23 cellular contexts compared by ENCODE assay signal in genomic region chr13:25898991-25899390, GRCh38.
DNase-seq lines count a peak whose midpoint lies in the region; ATAC-seq and TF ChIP-seq lines count a peak whose summit lies in the region.
"Had no signal": no experiment of that assay in that cellular context is flagged by ENCODE, and none has a peak within 500 bp of the region (broad histone marks: within the 10 kb centered on the region; RNA-seq: fewer than 3 reads in every experiment).

No MANE protein-coding gene starts in this region.

- no peak for ATAC-seq in CD4-positive, alpha-beta T cell (ENCODE audit: poor library complexity)
- ATAC-seq in DND-41 (ENCODE audit: insufficient read depth, low read depth) (no peak), HG03175 (IDR thresholded peaks at IDR 0.05; ENCODE audit: unreplicated experiment) (no peak), GM18517 (IDR thresholded peaks at IDR 0.05; ENCODE audit: unreplicated experiment) (no peak)
- ATAC-seq in activated T-helper 17 cell treated with anti-CD3 and anti-CD28 coated beads, Interleukin-2, amount 50 U/mL, for 72 hours (replicated peaks) = no peak
- ATAC-seq: GM12878, K562 had no signal

- no peaks in the 10 kb centered on the region for H3K36me3 Mint-ChIP-seq in CD4-positive, alpha-beta T cell (ENCODE audit: low read depth)
- H3K36me3 Mint-ChIP-seq in activated T-helper 17 cell treated with anti-CD3 and anti-CD28 coated beads, Interleukin-2, amount 50 U/mL, for 72 hours (ENCODE audit: low read depth) = no peaks in the 10 kb centered on the region
- H3K36me3 Mint-ChIP-seq in immature natural killer cell = peaks cover 0 to 5% (median 0%) of the 10 kb centered on the region in 3 donors

- CTCF ChIA-PET in CD4-positive, alpha-beta T cell (lab: Charles Lee) = no interaction called here

- peak overlapping the region; percentile 65 for H3K27ac Mint-ChIP-seq in CD4-positive, alpha-beta T cell
- H3K27ac Mint-ChIP-seq in activated T-helper 17 cell treated with anti-CD3 and anti-CD28 coated beads, Interleukin-2, amount 50 U/mL, for 72 hours = peak overlapping the region; percentile 67
- peak overlapping the region in 4 of 6 donors; percentile 20 to 69 (median 46) for H3K27ac Mint-ChIP-seq in immature natural killer cell
- H3K27ac Mint-ChIP-seq: B cell had no signal

- no peaks in the 10 kb centered on the region for H3K36me3 ChIP-seq in DND-41 (ENCODE audit: insufficient read depth, low read length)
- H3K36me3 ChIP-seq: SJSA1 had no signal

- DNase-seq in CD4-positive, alpha-beta T cell = no peak
- no peak for DNase-seq in DND-41
- no peak for DNase-seq in immature natural killer cell
- no peak for DNase-seq in NCI-H446 (lab: John Stamatoyannopoulos, UW)
- DNase-seq: COR-L47, DMS53, GDM1, NCI-H1092, NCI-H1417 treated with DMSO at 0.1 percent for 48 hours, NCI-H1694 treated with DMSO at 0.1 percent for 48 hours, NCI-H2081, NCI-H2227 treated with DMSO at 0.1 percent for 48 hours, NCI-H510A, NCI-H69, Right ventricle myocardium superior, RPMI8226 had no signal

- H3K9ac ChIP-seq in DND-41 (ENCODE audit: low read depth, low read length) = no peak overlapping the region

- no peak overlapping the region for H3K27ac ChIP-seq in CD4-positive, alpha-beta T cell (ENCODE audit: low read depth, low read length)
- H3K27ac ChIP-seq in DND-41 (ENCODE audit: low read length) = peak overlapping the region; percentile 72
- H3K27ac ChIP-seq: SJSA1 had no signal

- H3K4me1 Mint-ChIP-seq in CD4-positive, alpha-beta T cell (ENCODE audit: low read depth) = peaks cover 24% of the 10 kb centered on the region
- peaks cover 21% of the 10 kb centered on the region for H3K4me1 Mint-ChIP-seq in activated T-helper 17 cell treated with anti-CD3 and anti-CD28 coated beads, Interleukin-2, amount 50 U/mL, for 72 hours
- peaks cover 24 to 30% of the 10 kb centered on the region in 2 donors for H3K4me1 Mint-ChIP-seq in immature natural killer cell

- no peak overlapping the region for H3K4me3 ChIP-seq in DND-41 (ENCODE audit: low read depth in 1 of 2, low read length in 2 of 2)
- H3K4me3 ChIP-seq: GM12878, K562, SJSA1 had no signal

- H3K4me2 ChIP-seq in DND-41 (ENCODE audit: insufficient read depth, low read length) = no peak overlapping the region

- H3K9me3 Mint-ChIP-seq in CD4-positive, alpha-beta T cell = no peaks in the 10 kb centered on the region
- peaks cover 4% of the 10 kb centered on the region for H3K9me3 Mint-ChIP-seq in activated T-helper 17 cell treated with anti-CD3 and anti-CD28 coated beads, Interleukin-2, amount 50 U/mL, for 72 hours
- H3K9me3 Mint-ChIP-seq in immature natural killer cell = peaks cover 0 to 2% (median 0%) of the 10 kb centered on the region in 6 donors

- H3K4me1 ChIP-seq in DND-41 (ENCODE audit: insufficient read depth, low read length) = peaks cover 55% of the 10 kb centered on the region

- TF ChIP-seq CTCF in CD4-positive, alpha-beta T cell (IDR thresholded peaks at IDR 0.05) = no peak
- no peak for TF ChIP-seq CTCF in DND-41 (IDR thresholded peaks at IDR 0.05; ENCODE audit: borderline replicate concordance, extremely low read depth, low read length, poor library complexity, severe bottlenecking)

- POLR2A ChIA-PET in CD4-positive, alpha-beta T cell (lab: Charles Lee) = interaction anchor here (1.9 kb wide), 1 partner anchor 10 kb away, joined by 8 read pairs; no protein-coding TSS in a partner anchor

- intact Hi-C loops in CD4-positive, alpha-beta T cell (cut with DNase I, micrococcal nuclease) = no loop called here

- no peaks in the 10 kb centered on the region for H3K79me2 ChIP-seq in DND-41 (ENCODE audit: insufficient read depth, low read length)

- no peaks in the 10 kb centered on the region for H4K20me1 ChIP-seq in DND-41 (ENCODE audit: insufficient read depth, low read length)

- H2AFZ ChIP-seq in DND-41 (ENCODE audit: low read depth, low read length) = no peak overlapping the region

- H3K27me3 Mint-ChIP-seq in CD4-positive, alpha-beta T cell = no peaks in the 10 kb centered on the region
- peaks cover 23% of the 10 kb centered on the region for H3K27me3 Mint-ChIP-seq in activated T-helper 17 cell treated with anti-CD3 and anti-CD28 coated beads, Interleukin-2, amount 50 U/mL, for 72 hours
- peaks cover 0 to 6% (median 2%) of the 10 kb centered on the region in 3 donors for H3K27me3 Mint-ChIP-seq in immature natural killer cell (ENCODE audit: low read depth in 3 of 3)

- no peaks in the 10 kb centered on the region for H3K27me3 ChIP-seq in CD4-positive, alpha-beta T cell (ENCODE audit: control insufficient read depth, insufficient read depth, low read length)
- H3K27me3 ChIP-seq in DND-41 (ENCODE audit: insufficient read depth, low read length, poor library complexity) = no peaks in the 10 kb centered on the region
- H3K27me3 ChIP-seq: SJSA1 had no signal

- H3K9me3 ChIP-seq in CD4-positive, alpha-beta T cell (ENCODE audit: control insufficient read depth, low read length) = no peaks in the 10 kb centered on the region
- peaks cover 10% of the 10 kb centered on the region for H3K9me3 ChIP-seq in DND-41 (ENCODE audit: insufficient read depth, low read length, severe bottlenecking)
- H3K9me3 ChIP-seq: SJSA1 had no signal

- no peak overlapping the region for H3K4me3 Mint-ChIP-seq in CD4-positive, alpha-beta T cell
- peak overlapping the region; percentile 14 for H3K4me3 Mint-ChIP-seq in activated T-helper 17 cell treated with anti-CD3 and anti-CD28 coated beads, Interleukin-2, amount 50 U/mL, for 72 hours
- peak overlapping the region in 1 of 5 donors; percentile 41 for H3K4me3 Mint-ChIP-seq in immature natural killer cell
- H3K4me3 Mint-ChIP-seq: B cell had no signal
